In genomic region chr15:88735212-88735611, GRCh38 we compare ENCODE assay signal across 24 cellular contexts.
"Had no signal": no experiment of that assay in that cellular context is flagged by ENCODE, and none has a peak within 500 bp of the region (broad histone marks: within the 10 kb centered on the region; RNA-seq: fewer than 3 reads in every experiment).

No MANE protein-coding gene starts in this region.

- H2AFZ ChIP-seq: hepatocyte had no signal

- H3K27ac Mint-ChIP-seq: dendritic cell treated with granulocyte-macrophage colony-stimulating factor and Interleukin-4, amounts not matched to agents 40 ng/mL and 50 ng/mL, for 4 days; effector memory CD8-positive, alpha-beta T cell; immature natural killer cell; mesothelial cell of epicardium; naive B cell had no signal

- H3K9me3 ChIP-seq: colonic mucosa, esophagus muscularis mucosa, gastroesophageal sphincter, left lung, lower lobe of right lung, mucosa of descending colon had no signal

- ATAC-seq: effector memory CD8-positive, alpha-beta T cell; foreskin keratinocyte; gastroesophageal sphincter; heart left ventricle; left lung; left ventricle myocardium superior; lower lobe of right lung; mucosa of descending colon had no signal

- H3K4me1 Mint-ChIP-seq: immature natural killer cell, mesothelial cell of epicardium had no signal

- H3K36me3 Mint-ChIP-seq: immature natural killer cell, mesothelial cell of epicardium had no signal

- H3K36me3 ChIP-seq: colonic mucosa, esophagus muscularis mucosa, gastroesophageal sphincter, heart left ventricle, left lung, lower lobe of right lung had no signal

- H3K4me1 ChIP-seq: colonic mucosa, esophagus muscularis mucosa, foreskin keratinocyte, gastroesophageal sphincter, heart left ventricle, left lung, lower lobe of right lung had no signal

- H3K27ac ChIP-seq: colonic mucosa, esophagus muscularis mucosa, foreskin keratinocyte, gastroesophageal sphincter, heart left ventricle, hepatocyte, left lung, lower lobe of right lung had no signal

- H3K4me3 Mint-ChIP-seq: dendritic cell treated with granulocyte-macrophage colony-stimulating factor and Interleukin-4, amounts not matched to agents 40 ng/mL and 50 ng/mL, for 4 days; effector memory CD8-positive, alpha-beta T cell; immature natural killer cell; mesothelial cell of epicardium; naive B cell had no signal

- H3K27me3 ChIP-seq: colonic mucosa, hepatocyte, left lung had no signal

- H3K9me3 Mint-ChIP-seq: dendritic cell treated with granulocyte-macrophage colony-stimulating factor and Interleukin-4, amounts not matched to agents 40 ng/mL and 50 ng/mL, for 4 days; effector memory CD8-positive, alpha-beta T cell had no signal

- DNase-seq: colonic mucosa; cortex of kidney; effector CD8-positive, alpha-beta T cell; effector memory CD8-positive, alpha-beta T cell; foreskin keratinocyte; heart left ventricle; hypothalamus; immature natural killer cell; islet precursor cell; kidney; kidney glomerular epithelial cell; left lung; left ventricle myocardium superior; lower lobe of right lung; mesenchymal stem cell; mucosa of descending colon; naive B cell had no signal

- FAIRE-seq: endothelial cell of umbilical vein, frontal cortex, kidney had no signal

- H3K4me3 ChIP-seq: colonic mucosa, esophagus muscularis mucosa, gastroesophageal sphincter, heart left ventricle, hepatocyte, left lung, lower lobe of right lung, mucosa of descending colon had no signal

- H3K4me2 ChIP-seq: hepatocyte had no signal
